In the genomic region with DNA sequence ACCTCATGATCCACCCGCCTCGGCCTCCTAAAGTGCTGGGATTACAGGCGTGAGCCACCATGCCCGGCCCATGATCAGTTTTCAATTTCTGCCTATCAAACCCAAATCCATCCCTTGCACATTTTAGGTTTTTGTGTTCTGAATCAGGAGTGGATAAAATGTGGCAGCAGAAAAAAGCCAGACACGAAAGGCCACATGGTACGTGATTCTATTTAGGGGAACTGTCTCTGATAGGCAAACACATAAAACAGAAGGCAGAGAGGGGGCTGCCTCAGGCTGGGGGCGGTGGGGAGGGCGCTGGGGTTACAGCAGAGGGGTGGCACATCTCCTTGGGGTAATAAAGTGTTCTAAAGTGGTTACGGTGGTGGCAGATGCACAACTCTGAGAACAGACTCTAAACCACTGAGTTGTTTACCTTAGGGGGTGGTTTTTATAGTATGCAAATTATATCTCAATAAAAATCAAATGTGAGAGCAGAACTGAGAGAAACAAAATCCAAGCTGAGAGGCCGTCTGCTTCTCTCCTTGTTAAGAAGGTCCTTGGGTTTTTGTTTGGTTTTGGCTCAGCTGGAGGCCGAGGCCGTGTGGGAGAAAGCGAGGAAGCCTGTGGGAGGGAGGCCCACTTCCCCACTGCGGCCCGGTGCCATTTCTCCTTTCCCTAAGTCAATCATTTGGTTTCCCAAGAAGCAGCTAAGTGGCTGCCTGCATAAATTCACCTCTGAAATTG, we compare ENCODE assay signal across 13 cellular contexts.
DNase-seq lines count a peak whose midpoint lies in the region; ATAC-seq, FAIRE-seq and TF ChIP-seq lines count a peak whose summit lies in the region.
"Had no signal": no experiment of that assay in that cellular context is flagged by ENCODE, and none has a peak within 500 bp of the region (broad histone marks: within the 10 kb centered on the region; RNA-seq: fewer than 3 reads in every experiment).

No MANE protein-coding gene starts in this region.

- no peak overlapping the region for H3K4me3 ChIP-seq in Jurkat, Clone E6-1 (ENCODE audit: low read length)
- H3K4me3 ChIP-seq in HepG2 (replicated peaks in 1 of 3; ENCODE audit: insufficient read depth in 1 of 3, low read depth in 2 of 3, low read length in 3 of 3) (no peak overlapping the region), WERI-Rb-1 (ENCODE audit: low read depth, low read length) (no peak overlapping the region)

- no peak for TF ChIP-seq EP300 in HepG2 (IDR thresholded peaks at IDR 0.05; ENCODE audit: low read depth in 2 of 2, low read length in 2 of 2)
- TF ChIP-seq EP300 in HepG2 (CRISPR knock-in tag; IDR thresholded peaks at IDR 0.05; ENCODE audit: borderline replicate concordance): no peak

- H3K4me2 ChIP-seq in HepG2 (ENCODE audit: low read depth, low read length): no peak overlapping the region

- H2AFZ ChIP-seq in HepG2 (ENCODE audit: low read length): no peak overlapping the region

- BruUV-seq in HepG2 (replicated peaks; lab: Mats Ljungman, UMichigan): no TSS peak

- H3K79me2 ChIP-seq in HepG2 (ENCODE audit: insufficient read depth, low read length): no peaks in the 10 kb centered on the region

- H3K9ac ChIP-seq in HepG2 (ENCODE audit: insufficient read depth, low read depth, low read length): no peak overlapping the region

- WGBS in HepG2 (ENCODE audit: low lambda C conversion rate): 93% methylated on average over 15 of the region's 15 CpGs

- no peaks in the 10 kb centered on the region for H3K9me3 ChIP-seq in HepG2 (ENCODE audit: low read length)
- no peaks in the 10 kb centered on the region for H3K9me3 ChIP-seq in WERI-Rb-1 (ENCODE audit: severe bottlenecking)

- DNase-seq in Jurkat, Clone E6-1 (ENCODE audit: low read depth, low spot score): peak; percentile 30
- DNase-seq in UCSD-AML1 (lab: John Stamatoyannopoulos, UW; ENCODE audit: unreplicated experiment): peak; percentile 34
- no peak for DNase-seq in HepG2 (ENCODE audit: low spot score)
- peak; percentile 6 for DNase-seq in smooth muscle cell of the brain vasculature (ENCODE audit: low read depth, low spot score)
- no peak for DNase-seq in ACHN
- DNase-seq in GM10266 (ENCODE audit: extremely low spot score): no peak
- no peak for DNase-seq in hypothalamus (lab: John Stamatoyannopoulos, UW)
- no peak for DNase-seq in WERI-Rb-1
- DNase-seq: activated T-cell treated with anti-CD3 and anti-CD28 coated beads for 4 hours; CD4-positive, CD25-positive, alpha-beta regulatory T cell; HFFc6; occipital lobe had no signal

- no peaks in the 10 kb centered on the region for H4K20me1 ChIP-seq in HepG2 (ENCODE audit: insufficient read depth, low read length)

- no peaks in the 10 kb centered on the region for H3K36me3 ChIP-seq in HepG2 (replicated peaks in 1 of 2; ENCODE audit: control insufficient read depth in 1 of 2, insufficient read depth in 2 of 2, low read length in 2 of 2)
- H3K36me3 ChIP-seq in WERI-Rb-1: no peaks in the 10 kb centered on the region

- no peak for FAIRE-seq in HepG2 (lab: Jason Lieb, UNC)
- FAIRE-seq: HTR-8/SVneo had no signal

- intact Hi-C loops in HepG2 (cut with micrococcal nuclease; ENCODE audit: unreplicated experiment): no loop called here

- POLR2A ChIA-PET in HepG2 (lab: Yijun Ruan, JAX): interaction anchor here (3.2 to 5.4 kb wide), 4 partner anchors 8 to 78 kb away, joined by 31 to 125 read pairs (median 54); a partner anchor contains a TSS

- CTCF ChIA-PET in HepG2 (lab: Yijun Ruan, JAX; ENCODE audit: low intra/inter-chr PET ratio, low total read pairs): no interaction called here

- H3K27me3 ChIP-seq in HepG2 (ENCODE audit: control insufficient read depth in 1 of 2, insufficient read depth in 2 of 2, low read length in 2 of 2) (no peaks in the 10 kb centered on the region), WERI-Rb-1 (ENCODE audit: insufficient read depth, low read depth, severe bottlenecking) (no peaks in the 10 kb centered on the region)

- TF ChIP-seq CTCF in HepG2 (CRISPR knock-in tag; IDR thresholded peaks at IDR 0.05): no peak
- TF ChIP-seq CTCF in GM10266 (IDR thresholded peaks at IDR 0.05; ENCODE audit: control insufficient read depth, insufficient read depth, low read depth, missing control alignments): no peak
- TF ChIP-seq CTCF in WERI-Rb-1 (IDR thresholded peaks at IDR 0.05; ENCODE audit: low read depth, low read length): no peak

- no peak for TF ChIP-seq RAD21 in HepG2 (CRISPR knock-in tag; IDR thresholded peaks at IDR 0.05)

- in situ Hi-C loops in HepG2 (cut with HindIII; ENCODE audit: extremely low pct_ligation_motif_present, low pct_unique_long_range_greater_than_20kb): no loop called here
- in situ Hi-C loops in ACHN (cut with HindIII; ENCODE audit: low pct_ligation_motif_present, low pct_unique_long_range_greater_than_20kb, low sequenced_read_pairs): no loop called here

- ATAC-seq in HepG2: no peak

- no peak for TF ChIP-seq POLR2A in HepG2 (IDR thresholded peaks at IDR 0.05; ENCODE audit: insufficient read depth in 1 of 2, low read depth in 2 of 2, low read length in 2 of 2)

- peaks cover 73% of the 10 kb centered on the region for H3K4me1 ChIP-seq in HepG2 (ENCODE audit: insufficient read depth, low read length)

- H3K27ac ChIP-seq in HepG2 (ENCODE audit: extremely low read length, insufficient read depth, low read length) (peak overlapping the region; percentile 89), WERI-Rb-1 (no peak overlapping the region)

TF ChIP-seq in HepG2, 621 proteins besides CTCF, POLR2A, EP300 and RAD21:
- TF ChIP-seq ZNF44 (CRISPR knock-in tag; IDR thresholded peaks at IDR 0.05) (0 out of 2 replicates have a peak, but pooled peaks have one; percentile 42), KAT8 (CRISPR knock-in tag; IDR thresholded peaks at IDR 0.05) (0 out of 2 replicates have a peak, but pooled peaks have one; percentile 1), KLF16 (CRISPR knock-in tag; IDR thresholded peaks at IDR 0.05) (no peak)

Comparison
In these comparisons a context has a peak if more than half of its experiments do, and no peak if none do; other contexts are left out.
1. DNase-seq: peak in Jurkat, Clone E6-1 (single experiment), UCSD-AML1 (single experiment) and smooth muscle cell of the brain vasculature (single experiment); none in HepG2 (single experiment), ACHN (single experiment), GM10266 (single experiment), hypothalamus (0 of 51) and WERI-Rb-1 (single experiment).